In the genomic region with DNA sequence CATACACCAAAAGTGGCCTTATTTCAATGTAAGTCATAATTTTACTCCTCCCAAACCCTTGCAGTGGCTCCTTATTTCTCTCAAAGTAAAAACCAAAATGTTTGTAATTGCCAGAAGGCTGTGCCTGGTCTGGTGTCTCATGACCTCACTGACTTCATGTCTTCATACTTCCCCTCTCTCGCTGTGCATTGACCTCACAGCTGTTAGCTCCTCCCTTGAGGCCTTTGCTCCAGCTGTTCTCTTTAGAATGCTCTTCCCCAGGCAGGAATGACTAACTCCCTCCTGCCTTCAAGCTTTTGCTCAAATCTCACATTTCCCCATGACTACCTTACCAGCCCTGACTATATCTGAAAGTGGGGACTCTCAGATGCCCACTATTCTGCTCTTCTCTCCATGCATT, we compare ENCODE assay signal across 19 cellular contexts.
"Had no signal": no experiment of that assay in that cellular context is flagged by ENCODE, and none has a peak within 500 bp of the region (broad histone marks: within the 10 kb centered on the region; RNA-seq: fewer than 3 reads in every experiment).

No MANE protein-coding gene starts in this region.

- H3K4me2 ChIP-seq: SK-N-SH had no signal

- DNase-seq: KBM-7, MG63, MV-4-11, NCI-H1092, NCI-H1105 treated with DMSO at 0.1 percent for 48 hours, NCI-H1417 treated with DMSO at 0.1 percent for 48 hours, NCI-H146, NCI-H1694 treated with DMSO at 0.1 percent for 48 hours, NCI-H1930, NCI-H2081, NCI-H2107, NCI-H2227 treated with DMSO at 0.1 percent for 48 hours, NCI-H524, NCI-H526 treated with DMSO at 0.1 percent for 48 hours, NCI-H774, RPMI8226, SHP77 treated with DMSO at 0.1 percent for 48 hours, SK-N-SH, SW 1271 had no signal

- H3K9me3 ChIP-seq: MG63, SK-N-SH had no signal

- H3K4me3 ChIP-seq: MG63 had no signal

- H3K27me3 ChIP-seq: MG63 had no signal

- H3K9ac ChIP-seq: SK-N-SH had no signal
